Comparison of ENCODE assay signal across 8 cellular contexts in genomic region chr20:32581839-32582658, GRCh38. TPM values are rescaled to one million over a fixed set of nuclear protein-coding genes. Genes with fewer than 3 reads are reported as not detected.
DNase-seq lines count a peak whose midpoint lies in the region; ATAC-seq lines count a peak whose summit lies in the region.

No MANE protein-coding gene starts in this region.

- H3K4me3 Mint-ChIP-seq in stimulated activated naive CD8-positive, alpha-beta T cell treated with anti-CD3 and anti-CD28 coated beads, Interleukin-15, Interleukin-2, amounts not matched to agents 100 ng/mL and 50 ng/mL, for 24 hours = peak overlapping the region; percentile 47
- H3K4me3 Mint-ChIP-seq in activated CD8-positive, alpha-beta T cell treated with anti-CD3 and anti-CD28 coated beads, Interleukin-2, amount 10 ng/mL, durations not matched to agents 7 days and 5 days = peak overlapping the region; percentile 62
- peak overlapping the region; percentile 81 for H3K4me3 Mint-ChIP-seq in memory B cell

- peak overlapping the region; percentile 70 for H3K27ac Mint-ChIP-seq in stimulated activated naive CD8-positive, alpha-beta T cell treated with anti-CD3 and anti-CD28 coated beads, Interleukin-15, Interleukin-2, amounts not matched to agents 100 ng/mL and 50 ng/mL, for 24 hours
- peak overlapping the region; percentile 77 for H3K27ac Mint-ChIP-seq in activated CD8-positive, alpha-beta T cell treated with anti-CD3 and anti-CD28 coated beads, Interleukin-2, amount 10 ng/mL, durations not matched to agents 7 days and 5 days
- peak overlapping the region; percentile 46 for H3K27ac Mint-ChIP-seq in memory B cell

- no peak for ATAC-seq in stimulated activated naive CD8-positive, alpha-beta T cell treated with anti-CD3 and anti-CD28 coated beads, Interleukin-15, Interleukin-2, amounts not matched to agents 100 U/mL and 50 U/mL, for 24 hours
- no peak for ATAC-seq in activated CD8-positive, alpha-beta T cell treated with anti-CD3 and anti-CD28 coated beads, Interleukin-2, amount 10 ng/mL, durations not matched to agents 7 days and 5 days
- ATAC-seq in memory B cell (ENCODE audit: low read depth) (no peak), GM18511 (IDR thresholded peaks at IDR 0.05; ENCODE audit: unreplicated experiment) (no peak), GM18909 (IDR thresholded peaks at IDR 0.05; ENCODE audit: poor library complexity, unreplicated experiment) (no peak)

- POLR2A ChIA-PET in activated CD8-positive, alpha-beta T cell treated with anti-CD3 and anti-CD28 coated beads, Interleukin-2, amount 10 ng/mL, durations not matched to agents 7 days and 5 days (lab: Charles Lee) = interaction anchor here (1.5 to 2.2 kb wide), 2 partner anchors 44 to 47 kb away, joined by 5 to 7 read pairs; no protein-coding TSS in a partner anchor

- no peak for DNase-seq in stimulated activated naive CD8-positive, alpha-beta T cell treated with anti-CD3 and anti-CD28 coated beads, Interleukin-15, Interleukin-2, amounts not matched to agents 100 U/mL and 50 U/mL, for 24 hours
- DNase-seq in activated CD8-positive, alpha-beta T cell treated with anti-CD3 and anti-CD28 coated beads, Interleukin-2, amount 10 ng/mL, durations not matched to agents 7 days and 5 days = no peak
- DNase-seq in memory B cell (ENCODE audit: low spot score in 2 of 2) = no peak
- DNase-seq in islet precursor cell = no peak
- DNase-seq in NCI-H748 (lab: John Stamatoyannopoulos, UW; ENCODE audit: unreplicated experiment) = no peak

- peaks cover 60% of the 10 kb centered on the region for H3K4me1 Mint-ChIP-seq in stimulated activated naive CD8-positive, alpha-beta T cell treated with anti-CD3 and anti-CD28 coated beads, Interleukin-15, Interleukin-2, amounts not matched to agents 100 ng/mL and 50 ng/mL, for 24 hours (ENCODE audit: low read depth)
- H3K4me1 Mint-ChIP-seq in activated CD8-positive, alpha-beta T cell treated with anti-CD3 and anti-CD28 coated beads, Interleukin-2, amount 10 ng/mL, durations not matched to agents 7 days and 5 days (ENCODE audit: low read depth) = peaks cover 50% of the 10 kb centered on the region
- H3K4me1 Mint-ChIP-seq in memory B cell = peaks cover 32% of the 10 kb centered on the region

- CTCF ChIA-PET in activated CD8-positive, alpha-beta T cell treated with anti-CD3 and anti-CD28 coated beads, Interleukin-2, amount 10 ng/mL, durations not matched to agents 7 days and 5 days (lab: Charles Lee) = interaction anchor here (1.7 kb wide), 1 partner anchor 45 kb away, joined by 4 read pairs; no protein-coding TSS in a partner anchor

- no peaks in the 10 kb centered on the region for H3K36me3 Mint-ChIP-seq in stimulated activated naive CD8-positive, alpha-beta T cell treated with anti-CD3 and anti-CD28 coated beads, Interleukin-15, Interleukin-2, amounts not matched to agents 100 ng/mL and 50 ng/mL, for 24 hours (ENCODE audit: low read depth)
- no peaks in the 10 kb centered on the region for H3K36me3 Mint-ChIP-seq in activated CD8-positive, alpha-beta T cell treated with anti-CD3 and anti-CD28 coated beads, Interleukin-2, amount 10 ng/mL, durations not matched to agents 7 days and 5 days (ENCODE audit: low read depth)
- H3K36me3 Mint-ChIP-seq in memory B cell = no peaks in the 10 kb centered on the region

- H3K27me3 Mint-ChIP-seq in stimulated activated naive CD8-positive, alpha-beta T cell treated with anti-CD3 and anti-CD28 coated beads, Interleukin-15, Interleukin-2, amounts not matched to agents 100 ng/mL and 50 ng/mL, for 24 hours = peaks cover 9% of the 10 kb centered on the region
- H3K27me3 Mint-ChIP-seq in activated CD8-positive, alpha-beta T cell treated with anti-CD3 and anti-CD28 coated beads, Interleukin-2, amount 10 ng/mL, durations not matched to agents 7 days and 5 days (ENCODE audit: low read depth) = peaks cover 14% of the 10 kb centered on the region
- H3K27me3 Mint-ChIP-seq in memory B cell = no peaks in the 10 kb centered on the region

- H3K9me3 Mint-ChIP-seq in stimulated activated naive CD8-positive, alpha-beta T cell treated with anti-CD3 and anti-CD28 coated beads, Interleukin-15, Interleukin-2, amounts not matched to agents 100 ng/mL and 50 ng/mL, for 24 hours = no peaks in the 10 kb centered on the region
- H3K9me3 Mint-ChIP-seq in activated CD8-positive, alpha-beta T cell treated with anti-CD3 and anti-CD28 coated beads, Interleukin-2, amount 10 ng/mL, durations not matched to agents 7 days and 5 days (ENCODE audit: insufficient read depth) = no peaks in the 10 kb centered on the region
- H3K9me3 Mint-ChIP-seq in memory B cell = no peaks in the 10 kb centered on the region

RNA-seq across cellular contexts. Expression of gene NOL4L, which starts 3.1 kb away (rescaled TPM):
- total RNA-seq in activated CD8-positive, alpha-beta T cell treated with anti-CD3 and anti-CD28 coated beads, Interleukin-2, amount 10 ng/mL, durations not matched to agents 7 days and 5 days = 10 to 100 TPM; 22.2 to 24.5 TPM
